ENCODE assay signal across 1 cellular context in genomic region chr1:241203817-241204216, GRCh38.
TF ChIP-seq lines count a peak whose summit lies in the region.

No MANE protein-coding gene starts in this region.

TF ChIP-seq in GM23338, 12 proteins besides CTCF, POLR2A, EP300 and RAD21 (continued from another document):
- TF ChIP-seq JUNB (IDR thresholded peaks at IDR 0.05; ENCODE audit: unreplicated experiment): no peak
